Comparison of ENCODE assay signal across 9 cellular contexts in genomic region chr12:54359762-54360351, GRCh38. TPM values are rescaled to one million over a fixed set of nuclear protein-coding genes. Genes with fewer than 3 reads are reported as not detected.
DNase-seq lines count a peak whose midpoint lies in the region; ATAC-seq and TF ChIP-seq lines count a peak whose summit lies in the region.
"Had no signal": no experiment of that assay in that cellular context is flagged by ENCODE, and none has a peak within 500 bp of the region (broad histone marks: within the 10 kb centered on the region; RNA-seq: fewer than 3 reads in every experiment).

No MANE protein-coding gene starts in this region.

- TF ChIP-seq CTCF in hepatocyte (IDR thresholded peaks at IDR 0.05; ENCODE audit: poor library complexity) (peak; percentile 5), smooth muscle cell (IDR thresholded peaks at IDR 0.05; ENCODE audit: borderline replicate concordance, insufficient read depth, poor library complexity, severe bottlenecking) (no peak)

- H2AFZ ChIP-seq in GM23248: peak overlapping the region; percentile 82
- H2AFZ ChIP-seq in hepatocyte: peak overlapping the region; percentile 0
- H2AFZ ChIP-seq in smooth muscle cell (ENCODE audit: low read depth): peak overlapping the region; percentile 60

- H3K4me1 ChIP-seq in GM23248 (ENCODE audit: insufficient read depth): peaks cover 20% of the 10 kb centered on the region
- peaks cover 34% of the 10 kb centered on the region for H3K4me1 ChIP-seq in SJCRH30
- peaks cover 28% of the 10 kb centered on the region for H3K4me1 ChIP-seq in hepatocyte (ENCODE audit: insufficient read depth)
- peaks cover 55% of the 10 kb centered on the region for H3K4me1 ChIP-seq in smooth muscle cell (ENCODE audit: low read depth)

- H3K36me3 ChIP-seq in GM23248 (ENCODE audit: low read depth) (no peaks in the 10 kb centered on the region), SJCRH30 (no peaks in the 10 kb centered on the region), hepatocyte (replicated peaks; ENCODE audit: insufficient read depth, low read depth) (no peaks in the 10 kb centered on the region), smooth muscle cell (ENCODE audit: low read depth) (no peaks in the 10 kb centered on the region)

- H3K27ac ChIP-seq in GM23248 (peak overlapping the region; percentile 91), SJCRH30 (peak overlapping the region; percentile 90), hepatocyte (peak overlapping the region; percentile 85), smooth muscle cell (ENCODE audit: low read depth) (peak overlapping the region; percentile 99)

- no peaks in the 10 kb centered on the region for H4K20me1 ChIP-seq in GM23248 (ENCODE audit: insufficient read depth)
- no peaks in the 10 kb centered on the region for H4K20me1 ChIP-seq in hepatocyte (ENCODE audit: insufficient read depth, poor library complexity, severe bottlenecking)
- no peaks in the 10 kb centered on the region for H4K20me1 ChIP-seq in smooth muscle cell (ENCODE audit: low read depth)

- H3K4me2 ChIP-seq in GM23248 (ENCODE audit: unreplicated experiment) (peak overlapping the region; percentile 93), hepatocyte (peak overlapping the region; percentile 67), smooth muscle cell (peak overlapping the region; percentile 99)

- no peaks in the 10 kb centered on the region for H3K9me3 ChIP-seq in GM23248 (ENCODE audit: low read depth)
- H3K9me3 ChIP-seq in SJCRH30 (replicated peaks): no peaks in the 10 kb centered on the region
- no peaks in the 10 kb centered on the region for H3K9me3 ChIP-seq in hepatocyte (ENCODE audit: low read depth)
- H3K9me3 ChIP-seq in smooth muscle cell (replicated peaks; ENCODE audit: low read depth): no peaks in the 10 kb centered on the region

- peak overlapping the region; percentile 78 for H3K4me3 ChIP-seq in GM23248
- H3K4me3 ChIP-seq in SJCRH30: peak overlapping the region; percentile 66
- H3K4me3 ChIP-seq in hepatocyte: no peak overlapping the region
- H3K4me3 ChIP-seq in smooth muscle cell: peak overlapping the region; percentile 81

- peaks cover 11% of the 10 kb centered on the region for H3F3A ChIP-seq in GM23248 (ENCODE audit: insufficient read depth)
- H3F3A ChIP-seq in smooth muscle cell (ENCODE audit: low read depth): peaks cover 8% of the 10 kb centered on the region

- H3K79me2 ChIP-seq in GM23248 (ENCODE audit: insufficient read depth) (no peaks in the 10 kb centered on the region), hepatocyte (no peaks in the 10 kb centered on the region), smooth muscle cell (ENCODE audit: low read depth) (no peaks in the 10 kb centered on the region)

- ATAC-seq in GM19328 (IDR thresholded peaks at IDR 0.05; ENCODE audit: unreplicated experiment): no peak
- ATAC-seq in GM21381 (IDR thresholded peaks at IDR 0.05; ENCODE audit: unreplicated experiment): no peak

- H3K9ac ChIP-seq in GM23248 (peak overlapping the region; percentile 84), smooth muscle cell (ENCODE audit: low read depth) (peak overlapping the region; percentile 96)

- in situ Hi-C loops in GM23248 (cut with MboI): no loop called here

- no peak for DNase-seq in GM23248
- DNase-seq in SJCRH30: no peak
- no peak for DNase-seq in hepatocyte (ENCODE audit: low spot score)
- DNase-seq in smooth muscle cell (lab: John Stamatoyannopoulos, UW; ENCODE audit: unreplicated experiment): no peak
- DNase-seq in 8988T: no peak
- DNase-seq in SK-N-DZ (ENCODE audit: low spot score): no peak

- 57% methylated on average over 9 of the region's 9 CpGs for WGBS in GM23248 (ENCODE audit: low coverage in 1 of 2, low lambda C conversion rate in 2 of 2, missing lambda C conversion rate in 2 of 2), 2 experiments
- WGBS in hepatocyte (ENCODE audit: low lambda C conversion rate, missing lambda C conversion rate): 57% methylated on average over 9 of the region's 9 CpGs
- 52% methylated on average over 9 of the region's 9 CpGs for WGBS in smooth muscle cell (ENCODE audit: low lambda C conversion rate)

- no peaks in the 10 kb centered on the region for H3K27me3 ChIP-seq in GM23248 (replicated peaks; ENCODE audit: insufficient read depth)
- no peaks in the 10 kb centered on the region for H3K27me3 ChIP-seq in SJCRH30
- peaks cover 3% of the 10 kb centered on the region for H3K27me3 ChIP-seq in hepatocyte
- H3K27me3 ChIP-seq in smooth muscle cell (ENCODE audit: low read depth): no peaks in the 10 kb centered on the region

- H3K9me2 ChIP-seq in GM23248 (ENCODE audit: insufficient read depth) (no peaks in the 10 kb centered on the region), hepatocyte (replicated peaks; ENCODE audit: insufficient read depth) (no peaks in the 10 kb centered on the region)

RNA-seq across cellular contexts. Expression of gene GPR84, which starts 4.4 kb away (rescaled TPM):
- not detected in 2 replicates for total RNA-seq in GM23248 (2014; rRNA removed; shearing (Covaris generic))
- polyA plus RNA-seq in GM23248 (2016; fragmentation: Nextera tagmentation; extraction: Ambion mirVana) (not detected in 2 replicates), hepatocyte (not detected in 2 replicates), smooth muscle cell (0.46 TPM in 1 of 2 replicates, not detected in the other)
- total RNA-seq in SJCRH30 (2014; rRNA removed; shearing (Covaris generic)): not detected in 2 replicates
- total RNA-seq in hepatocyte (0.07 TPM in 1 of 2 replicates, not detected in the other), smooth muscle cell (0.09 and 0.13 TPM in 2 replicates)
- polyA plus RNA-seq in SK-N-DZ (2014; cell fraction: cytosol; rRNA removed): not detected in 2 replicates
- polyA plus RNA-seq in SK-N-DZ (2014; cell fraction: nucleus; rRNA removed): not detected in 2 replicates

RNA-seq across cellular contexts. Expression of gene ZNF385A, which starts 24.7 kb away (rescaled TPM):
- 1.6 and 1.8 TPM in 2 replicates for total RNA-seq in GM23248 (2014; rRNA removed; shearing (Covaris generic))
- polyA plus RNA-seq in GM23248 (2016; fragmentation: Nextera tagmentation; extraction: Ambion mirVana): 2.9 and 3.1 TPM in 2 replicates
- 12.7 and 13.2 TPM in 2 replicates for total RNA-seq in SJCRH30 (2014; rRNA removed; shearing (Covaris generic))
- total RNA-seq in hepatocyte: 2.2 and 5.6 TPM in 2 replicates
- 4.2 and 4.6 TPM in 2 replicates for polyA plus RNA-seq in hepatocyte
- total RNA-seq in smooth muscle cell: 9.3 and 20.2 TPM in 2 replicates
- 6.5 and 17.2 TPM in 2 replicates for polyA plus RNA-seq in smooth muscle cell
- 19.5 and 30.2 TPM in 2 replicates for polyA plus RNA-seq in SK-N-DZ (2014; cell fraction: cytosol; rRNA removed)
- polyA plus RNA-seq in SK-N-DZ (2014; cell fraction: nucleus; rRNA removed): 7.6 and 21.2 TPM in 2 replicates

RNA-seq across cellular contexts. Expression of gene COPZ1, which starts 34.9 kb away (rescaled TPM):
- total RNA-seq in GM23248 (2014; rRNA removed; shearing (Covaris generic)): 149 and 204 TPM in 2 replicates
- polyA plus RNA-seq in GM23248 (2016; fragmentation: Nextera tagmentation; extraction: Ambion mirVana): 170 and 183 TPM in 2 replicates
- total RNA-seq in SJCRH30 (2014; rRNA removed; shearing (Covaris generic)): 113 and 117 TPM in 2 replicates
- total RNA-seq in hepatocyte: 164 and 220 TPM in 2 replicates
- polyA plus RNA-seq in hepatocyte: 207 and 224 TPM in 2 replicates
- total RNA-seq in smooth muscle cell: 147 and 163 TPM in 2 replicates
- 214 and 219 TPM in 2 replicates for polyA plus RNA-seq in smooth muscle cell
- 181 and 301 TPM in 2 replicates for polyA plus RNA-seq in SK-N-DZ (2014; cell fraction: cytosol; rRNA removed)
- 131 and 141 TPM in 2 replicates for polyA plus RNA-seq in SK-N-DZ (2014; cell fraction: nucleus; rRNA removed)

RNA-seq across cellular contexts. Expression of gene NFE2, which starts 59.0 kb away (rescaled TPM):
- not detected in 2 replicates for total RNA-seq in GM23248 (2014; rRNA removed; shearing (Covaris generic))
- polyA plus RNA-seq in GM23248 (2016; fragmentation: Nextera tagmentation; extraction: Ambion mirVana): 0.46 TPM in 1 of 2 replicates, not detected in the other
- not detected in 2 replicates for total RNA-seq in SJCRH30 (2014; rRNA removed; shearing (Covaris generic))
- total RNA-seq in hepatocyte: 0.44 TPM in 1 of 2 replicates, not detected in the other
- polyA plus RNA-seq in hepatocyte: 0.83 TPM in 1 of 2 replicates, not detected in the other
- total RNA-seq in smooth muscle cell: 0.13 TPM in 1 of 2 replicates, not detected in the other
- polyA plus RNA-seq in smooth muscle cell: 0.24 and 1.9 TPM in 2 replicates
- 0.15 and 0.51 TPM in 2 replicates for polyA plus RNA-seq in SK-N-DZ (2014; cell fraction: cytosol; rRNA removed)
- 0.47 TPM in 1 of 2 replicates, not detected in the other for polyA plus RNA-seq in SK-N-DZ (2014; cell fraction: nucleus; rRNA removed)
- total RNA-seq: activated CD4-positive, alpha-beta T cell treated with anti-CD3 and anti-CD28 coated beads, Interleukin-2, amount 10 ng/mL, durations not matched to agents 24 days and 14 days had no signal

RNA-seq across cellular contexts. Expression of gene ITGA5, which starts 59.2 kb away (rescaled TPM):
- 496 and 541 TPM in 2 replicates for total RNA-seq in GM23248 (2014; rRNA removed; shearing (Covaris generic))
- polyA plus RNA-seq in GM23248 (2016; fragmentation: Nextera tagmentation; extraction: Ambion mirVana): 402 and 416 TPM in 2 replicates
- total RNA-seq in SJCRH30 (2014; rRNA removed; shearing (Covaris generic)): 37.3 and 38.1 TPM in 2 replicates
- 31.3 and 45.7 TPM in 2 replicates for total RNA-seq in hepatocyte
- polyA plus RNA-seq in hepatocyte: 53.6 and 57.2 TPM in 2 replicates
- 151 and 163 TPM in 2 replicates for total RNA-seq in smooth muscle cell
- polyA plus RNA-seq in smooth muscle cell: 192 and 202 TPM in 2 replicates
- polyA plus RNA-seq in SK-N-DZ (2014; cell fraction: cytosol; rRNA removed): 0.05 TPM in 1 of 2 replicates, not detected in the other
- polyA plus RNA-seq in SK-N-DZ (2014; cell fraction: nucleus; rRNA removed): 0.05 and 0.12 TPM in 2 replicates

Comparison
In these comparisons a context has a peak if more than half of its experiments do, and no peak if none do; other contexts are left out.
1. H2AFZ ChIP-seq: peak in every context shown above with its lines; median percentile 82 in GM23248; 60 in smooth muscle cell; 0 in hepatocyte.